Comparison of ENCODE assay signal across 1 cellular context in the genomic region with DNA sequence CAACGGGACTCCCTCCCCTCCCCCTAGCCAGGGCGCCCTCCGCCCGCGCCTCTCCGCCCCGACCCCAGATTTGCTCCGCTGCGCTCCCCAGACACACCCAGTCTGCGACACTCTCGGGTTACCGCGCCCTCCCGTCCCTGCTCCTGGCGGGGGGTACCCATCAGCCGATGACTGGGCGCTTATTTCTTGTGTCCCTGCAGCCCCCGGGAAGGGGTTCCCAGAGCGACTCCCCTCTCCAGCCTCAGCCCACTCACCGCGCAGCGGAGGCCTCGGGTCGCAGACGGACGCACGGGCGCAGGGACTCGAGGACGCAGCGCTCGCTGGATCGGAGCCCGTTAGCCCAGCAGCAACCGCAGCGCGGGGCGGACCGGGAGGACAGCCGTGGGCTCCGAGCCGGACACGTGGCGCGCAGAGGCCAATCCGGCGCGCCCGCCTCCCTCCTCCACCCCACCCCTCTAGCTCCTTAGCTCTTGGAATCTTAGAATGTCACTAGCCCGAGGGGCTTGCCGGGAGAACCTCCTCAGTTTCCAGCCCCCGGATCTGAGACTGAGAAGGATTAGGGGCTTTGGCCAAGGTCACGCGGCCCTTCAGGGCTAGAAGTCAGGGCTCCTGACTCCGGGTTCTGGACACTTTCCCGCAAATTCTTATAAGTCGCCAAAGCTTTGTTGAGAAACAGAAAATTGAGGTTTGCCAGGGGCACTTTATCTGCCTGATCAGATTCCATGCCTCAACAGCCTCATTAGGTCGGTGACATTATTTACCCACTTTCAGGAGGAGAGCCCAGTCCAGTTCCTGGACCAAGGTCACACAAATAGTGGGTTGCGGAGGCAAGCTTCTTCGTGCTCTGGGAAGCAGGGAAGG.
A peak's percentile ranks its signal among the peaks of the same experiment; 100 is the strongest.
TF ChIP-seq lines count a peak whose summit lies in the region.

A gene (minus strand): TSS at position 354 of the 861 bp plus-strand sequence. CDS start 9,878 bp downstream, outside the sequence.

TF ChIP-seq in K562, 482 proteins besides CTCF, POLR2A, EP300 and RAD21 (continued from another document and continues in another):
- TF ChIP-seq, protein P1, sequence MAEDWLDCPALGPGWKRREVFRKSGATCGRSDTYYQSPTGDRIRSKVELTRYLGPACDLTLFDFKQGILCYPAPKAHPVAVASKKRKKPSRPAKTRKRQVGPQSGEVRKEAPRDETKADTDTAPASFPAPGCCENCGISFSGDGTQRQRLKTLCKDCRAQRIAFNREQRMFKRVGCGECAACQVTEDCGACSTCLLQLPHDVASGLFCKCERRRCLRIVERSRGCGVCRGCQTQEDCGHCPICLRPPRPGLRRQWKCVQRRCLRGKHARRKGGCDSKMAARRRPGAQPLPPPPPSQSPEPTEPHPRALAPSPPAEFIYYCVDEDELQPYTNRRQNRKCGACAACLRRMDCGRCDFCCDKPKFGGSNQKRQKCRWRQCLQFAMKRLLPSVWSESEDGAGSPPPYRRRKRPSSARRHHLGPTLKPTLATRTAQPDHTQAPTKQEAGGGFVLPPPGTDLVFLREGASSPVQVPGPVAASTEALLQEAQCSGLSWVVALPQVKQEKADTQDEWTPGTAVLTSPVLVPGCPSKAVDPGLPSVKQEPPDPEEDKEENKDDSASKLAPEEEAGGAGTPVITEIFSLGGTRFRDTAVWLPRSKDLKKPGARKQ (CRISPR knock-in tag; IDR thresholded peaks at IDR 0.05), result no peak
- TF ChIP-seq KDM4B (IDR thresholded peaks at IDR 0.05; ENCODE audit: borderline replicate concordance in 2 of 2, low read depth in 1 of 2) (no peak), PTBP1 (IDR thresholded peaks at IDR 0.05; ENCODE audit: low read depth, low read length) (no peak), MXI1 (IDR thresholded peaks at IDR 0.05; ENCODE audit: low read depth, low read length) (no peak), NFATC3 (IDR thresholded peaks at IDR 0.05) (no peak), ESRRA (IDR thresholded peaks at IDR 0.05; ENCODE audit: borderline replicate concordance, low read depth) (peak; percentile 75; the same call in 1 of the 2 replicates), NCOA1 (IDR thresholded peaks at IDR 0.05; ENCODE audit: low read depth) (no peak), RFX5 (IDR thresholded peaks at IDR 0.05; ENCODE audit: low read depth, low read length) (no peak), ELF2 (CRISPR knock-in tag; IDR thresholded peaks at IDR 0.05) (no peak), HDAC1 (IDR thresholded peaks at IDR 0.05) (peak in 1 of 2 experiments; percentile 14; a peak in 1 of 4 replicates), ESRRB (CRISPR knock-in tag; IDR thresholded peaks at IDR 0.05; ENCODE audit: borderline replicate concordance) (no peak), ZNF707 (CRISPR knock-in tag; conservative IDR thresholded peaks at IDR 0.05) (no peak), CEBPG (CRISPR knock-in tag; IDR thresholded peaks at IDR 0.05) (no peak), CEBPG (tag; conservative IDR thresholded peaks at IDR 0.05 in 1 of 2, IDR thresholded peaks at IDR 0.05 in 1 of 2) (no peak), MTA2 (IDR thresholded peaks at IDR 0.05; ENCODE audit: low read depth) (no peak), ZNF165 (CRISPR knock-in tag; IDR thresholded peaks at IDR 0.05; ENCODE audit: borderline replicate concordance) (no peak), YBX1 (IDR thresholded peaks at IDR 0.05) (no peak), SP2 (IDR thresholded peaks at IDR 0.05; ENCODE audit: extremely low read depth, low read depth, low read length, poor library complexity, severe bottlenecking) (no peak), BMI1 (IDR thresholded peaks at IDR 0.05; ENCODE audit: low read length) (no peak), ZNF668 (CRISPR knock-in tag; IDR thresholded peaks at IDR 0.05) (no peak), ZBTB8A (IDR thresholded peaks at IDR 0.05; ENCODE audit: partially characterized antibody) (no peak), ZNF239 (CRISPR knock-in tag; IDR thresholded peaks at IDR 0.05) (no peak; the same call in 1 of the 2 replicates), TRIM28 (IDR thresholded peaks at IDR 0.05) (no peak), JUN (IDR thresholded peaks at IDR 0.05; ENCODE audit: borderline replicate concordance, low read depth, low read length) (no peak), JUN (CRISPR knock-in tag; IDR thresholded peaks at IDR 0.05; ENCODE audit: borderline replicate concordance) (no peak), CSDE1 (IDR thresholded peaks at IDR 0.05) (no peak), ZNF121 (CRISPR knock-in tag; conservative IDR thresholded peaks at IDR 0.05) (no peak)
- TF ChIP-seq, protein P2, sequence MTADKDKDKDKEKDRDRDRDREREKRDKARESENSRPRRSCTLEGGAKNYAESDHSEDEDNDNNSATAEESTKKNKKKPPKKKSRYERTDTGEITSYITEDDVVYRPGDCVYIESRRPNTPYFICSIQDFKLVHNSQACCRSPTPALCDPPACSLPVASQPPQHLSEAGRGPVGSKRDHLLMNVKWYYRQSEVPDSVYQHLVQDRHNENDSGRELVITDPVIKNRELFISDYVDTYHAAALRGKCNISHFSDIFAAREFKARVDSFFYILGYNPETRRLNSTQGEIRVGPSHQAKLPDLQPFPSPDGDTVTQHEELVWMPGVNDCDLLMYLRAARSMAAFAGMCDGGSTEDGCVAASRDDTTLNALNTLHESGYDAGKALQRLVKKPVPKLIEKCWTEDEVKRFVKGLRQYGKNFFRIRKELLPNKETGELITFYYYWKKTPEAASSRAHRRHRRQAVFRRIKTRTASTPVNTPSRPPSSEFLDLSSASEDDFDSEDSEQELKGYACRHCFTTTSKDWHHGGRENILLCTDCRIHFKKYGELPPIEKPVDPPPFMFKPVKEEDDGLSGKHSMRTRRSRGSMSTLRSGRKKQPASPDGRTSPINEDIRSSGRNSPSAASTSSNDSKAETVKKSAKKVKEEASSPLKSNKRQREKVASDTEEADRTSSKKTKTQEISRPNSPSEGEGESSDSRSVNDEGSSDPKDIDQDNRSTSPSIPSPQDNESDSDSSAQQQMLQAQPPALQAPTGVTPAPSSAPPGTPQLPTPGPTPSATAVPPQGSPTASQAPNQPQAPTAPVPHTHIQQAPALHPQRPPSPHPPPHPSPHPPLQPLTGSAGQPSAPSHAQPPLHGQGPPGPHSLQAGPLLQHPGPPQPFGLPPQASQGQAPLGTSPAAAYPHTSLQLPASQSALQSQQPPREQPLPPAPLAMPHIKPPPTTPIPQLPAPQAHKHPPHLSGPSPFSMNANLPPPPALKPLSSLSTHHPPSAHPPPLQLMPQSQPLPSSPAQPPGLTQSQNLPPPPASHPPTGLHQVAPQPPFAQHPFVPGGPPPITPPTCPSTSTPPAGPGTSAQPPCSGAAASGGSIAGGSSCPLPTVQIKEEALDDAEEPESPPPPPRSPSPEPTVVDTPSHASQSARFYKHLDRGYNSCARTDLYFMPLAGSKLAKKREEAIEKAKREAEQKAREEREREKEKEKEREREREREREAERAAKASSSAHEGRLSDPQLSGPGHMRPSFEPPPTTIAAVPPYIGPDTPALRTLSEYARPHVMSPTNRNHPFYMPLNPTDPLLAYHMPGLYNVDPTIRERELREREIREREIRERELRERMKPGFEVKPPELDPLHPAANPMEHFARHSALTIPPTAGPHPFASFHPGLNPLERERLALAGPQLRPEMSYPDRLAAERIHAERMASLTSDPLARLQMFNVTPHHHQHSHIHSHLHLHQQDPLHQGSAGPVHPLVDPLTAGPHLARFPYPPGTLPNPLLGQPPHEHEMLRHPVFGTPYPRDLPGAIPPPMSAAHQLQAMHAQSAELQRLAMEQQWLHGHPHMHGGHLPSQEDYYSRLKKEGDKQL (CRISPR knock-in tag; IDR thresholded peaks at IDR 0.05; ENCODE audit: borderline replicate concordance), result no peak
- TF ChIP-seq, protein P3, sequence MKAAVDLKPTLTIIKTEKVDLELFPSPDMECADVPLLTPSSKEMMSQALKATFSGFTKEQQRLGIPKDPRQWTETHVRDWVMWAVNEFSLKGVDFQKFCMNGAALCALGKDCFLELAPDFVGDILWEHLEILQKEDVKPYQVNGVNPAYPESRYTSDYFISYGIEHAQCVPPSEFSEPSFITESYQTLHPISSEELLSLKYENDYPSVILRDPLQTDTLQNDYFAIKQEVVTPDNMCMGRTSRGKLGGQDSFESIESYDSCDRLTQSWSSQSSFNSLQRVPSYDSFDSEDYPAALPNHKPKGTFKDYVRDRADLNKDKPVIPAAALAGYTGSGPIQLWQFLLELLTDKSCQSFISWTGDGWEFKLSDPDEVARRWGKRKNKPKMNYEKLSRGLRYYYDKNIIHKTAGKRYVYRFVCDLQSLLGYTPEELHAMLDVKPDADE (conservative IDR thresholded peaks at IDR 0.05; ENCODE audit: control insufficient read depth, low read depth, low read length), result peak; percentile 90; the same call in 1 of the 2 replicates
- TF ChIP-seq, protein P4, sequence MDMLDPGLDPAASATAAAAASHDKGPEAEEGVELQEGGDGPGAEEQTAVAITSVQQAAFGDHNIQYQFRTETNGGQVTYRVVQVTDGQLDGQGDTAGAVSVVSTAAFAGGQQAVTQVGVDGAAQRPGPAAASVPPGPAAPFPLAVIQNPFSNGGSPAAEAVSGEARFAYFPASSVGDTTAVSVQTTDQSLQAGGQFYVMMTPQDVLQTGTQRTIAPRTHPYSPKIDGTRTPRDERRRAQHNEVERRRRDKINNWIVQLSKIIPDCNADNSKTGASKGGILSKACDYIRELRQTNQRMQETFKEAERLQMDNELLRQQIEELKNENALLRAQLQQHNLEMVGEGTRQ (CRISPR knock-in tag; IDR thresholded peaks at IDR 0.05), result peak; percentile 98
- TF ChIP-seq, protein P5, sequence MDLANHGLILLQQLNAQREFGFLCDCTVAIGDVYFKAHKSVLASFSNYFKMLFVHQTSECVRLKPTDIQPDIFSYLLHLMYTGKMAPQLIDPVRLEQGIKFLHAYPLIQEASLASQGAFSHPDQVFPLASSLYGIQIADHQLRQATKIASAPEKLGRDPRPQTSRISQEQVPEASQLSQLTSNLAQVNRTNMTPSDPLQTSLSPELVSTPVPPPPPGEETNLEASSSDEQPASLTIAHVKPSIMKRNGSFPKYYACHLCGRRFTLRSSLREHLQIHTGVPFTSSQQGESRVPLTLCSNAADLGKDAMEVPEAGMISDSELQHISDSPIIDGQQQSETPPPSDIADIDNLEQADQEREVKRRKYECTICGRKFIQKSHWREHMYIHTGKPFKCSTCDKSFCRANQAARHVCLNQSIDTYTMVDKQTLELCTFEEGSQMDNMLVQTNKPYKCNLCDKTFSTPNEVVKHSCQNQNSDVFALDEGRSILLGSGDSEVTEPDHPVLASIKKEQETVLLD (IDR thresholded peaks at IDR 0.05), result no peak
- TF ChIP-seq, protein P6, sequence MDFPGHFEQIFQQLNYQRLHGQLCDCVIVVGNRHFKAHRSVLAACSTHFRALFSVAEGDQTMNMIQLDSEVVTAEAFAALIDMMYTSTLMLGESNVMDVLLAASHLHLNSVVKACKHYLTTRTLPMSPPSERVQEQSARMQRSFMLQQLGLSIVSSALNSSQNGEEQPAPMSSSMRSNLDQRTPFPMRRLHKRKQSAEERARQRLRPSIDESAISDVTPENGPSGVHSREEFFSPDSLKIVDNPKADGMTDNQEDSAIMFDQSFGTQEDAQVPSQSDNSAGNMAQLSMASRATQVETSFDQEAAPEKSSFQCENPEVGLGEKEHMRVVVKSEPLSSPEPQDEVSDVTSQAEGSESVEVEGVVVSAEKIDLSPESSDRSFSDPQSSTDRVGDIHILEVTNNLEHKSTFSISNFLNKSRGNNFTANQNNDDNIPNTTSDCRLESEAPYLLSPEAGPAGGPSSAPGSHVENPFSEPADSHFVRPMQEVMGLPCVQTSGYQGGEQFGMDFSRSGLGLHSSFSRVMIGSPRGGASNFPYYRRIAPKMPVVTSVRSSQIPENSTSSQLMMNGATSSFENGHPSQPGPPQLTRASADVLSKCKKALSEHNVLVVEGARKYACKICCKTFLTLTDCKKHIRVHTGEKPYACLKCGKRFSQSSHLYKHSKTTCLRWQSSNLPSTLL (IDR thresholded peaks at IDR 0.05), result peak; percentile 96
- TF ChIP-seq, protein P7, sequence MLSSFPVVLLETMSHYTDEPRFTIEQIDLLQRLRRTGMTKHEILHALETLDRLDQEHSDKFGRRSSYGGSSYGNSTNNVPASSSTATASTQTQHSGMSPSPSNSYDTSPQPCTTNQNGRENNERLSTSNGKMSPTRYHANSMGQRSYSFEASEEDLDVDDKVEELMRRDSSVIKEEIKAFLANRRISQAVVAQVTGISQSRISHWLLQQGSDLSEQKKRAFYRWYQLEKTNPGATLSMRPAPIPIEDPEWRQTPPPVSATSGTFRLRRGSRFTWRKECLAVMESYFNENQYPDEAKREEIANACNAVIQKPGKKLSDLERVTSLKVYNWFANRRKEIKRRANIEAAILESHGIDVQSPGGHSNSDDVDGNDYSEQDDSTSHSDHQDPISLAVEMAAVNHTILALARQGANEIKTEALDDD (IDR thresholded peaks at IDR 0.05), result no peak
- TF ChIP-seq, protein P8, sequence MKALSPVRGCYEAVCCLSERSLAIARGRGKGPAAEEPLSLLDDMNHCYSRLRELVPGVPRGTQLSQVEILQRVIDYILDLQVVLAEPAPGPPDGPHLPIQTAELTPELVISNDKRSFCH (CRISPR knock-in tag; IDR thresholded peaks at IDR 0.05), result no peak
- TF ChIP-seq, protein P8 (tag; IDR thresholded peaks at IDR 0.05), result no peak
- TF ChIP-seq, protein P9, sequence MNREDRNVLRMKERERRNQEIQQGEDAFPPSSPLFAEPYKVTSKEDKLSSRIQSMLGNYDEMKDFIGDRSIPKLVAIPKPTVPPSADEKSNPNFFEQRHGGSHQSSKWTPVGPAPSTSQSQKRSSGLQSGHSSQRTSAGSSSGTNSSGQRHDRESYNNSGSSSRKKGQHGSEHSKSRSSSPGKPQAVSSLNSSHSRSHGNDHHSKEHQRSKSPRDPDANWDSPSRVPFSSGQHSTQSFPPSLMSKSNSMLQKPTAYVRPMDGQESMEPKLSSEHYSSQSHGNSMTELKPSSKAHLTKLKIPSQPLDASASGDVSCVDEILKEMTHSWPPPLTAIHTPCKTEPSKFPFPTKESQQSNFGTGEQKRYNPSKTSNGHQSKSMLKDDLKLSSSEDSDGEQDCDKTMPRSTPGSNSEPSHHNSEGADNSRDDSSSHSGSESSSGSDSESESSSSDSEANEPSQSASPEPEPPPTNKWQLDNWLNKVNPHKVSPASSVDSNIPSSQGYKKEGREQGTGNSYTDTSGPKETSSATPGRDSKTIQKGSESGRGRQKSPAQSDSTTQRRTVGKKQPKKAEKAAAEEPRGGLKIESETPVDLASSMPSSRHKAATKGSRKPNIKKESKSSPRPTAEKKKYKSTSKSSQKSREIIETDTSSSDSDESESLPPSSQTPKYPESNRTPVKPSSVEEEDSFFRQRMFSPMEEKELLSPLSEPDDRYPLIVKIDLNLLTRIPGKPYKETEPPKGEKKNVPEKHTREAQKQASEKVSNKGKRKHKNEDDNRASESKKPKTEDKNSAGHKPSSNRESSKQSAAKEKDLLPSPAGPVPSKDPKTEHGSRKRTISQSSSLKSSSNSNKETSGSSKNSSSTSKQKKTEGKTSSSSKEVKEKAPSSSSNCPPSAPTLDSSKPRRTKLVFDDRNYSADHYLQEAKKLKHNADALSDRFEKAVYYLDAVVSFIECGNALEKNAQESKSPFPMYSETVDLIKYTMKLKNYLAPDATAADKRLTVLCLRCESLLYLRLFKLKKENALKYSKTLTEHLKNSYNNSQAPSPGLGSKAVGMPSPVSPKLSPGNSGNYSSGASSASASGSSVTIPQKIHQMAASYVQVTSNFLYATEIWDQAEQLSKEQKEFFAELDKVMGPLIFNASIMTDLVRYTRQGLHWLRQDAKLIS (CRISPR knock-in tag; IDR thresholded peaks at IDR 0.05), result no peak; the same call in 1 of the 2 replicates
